Comparison of ENCODE assay signal across 9 cellular contexts in the genomic region with DNA sequence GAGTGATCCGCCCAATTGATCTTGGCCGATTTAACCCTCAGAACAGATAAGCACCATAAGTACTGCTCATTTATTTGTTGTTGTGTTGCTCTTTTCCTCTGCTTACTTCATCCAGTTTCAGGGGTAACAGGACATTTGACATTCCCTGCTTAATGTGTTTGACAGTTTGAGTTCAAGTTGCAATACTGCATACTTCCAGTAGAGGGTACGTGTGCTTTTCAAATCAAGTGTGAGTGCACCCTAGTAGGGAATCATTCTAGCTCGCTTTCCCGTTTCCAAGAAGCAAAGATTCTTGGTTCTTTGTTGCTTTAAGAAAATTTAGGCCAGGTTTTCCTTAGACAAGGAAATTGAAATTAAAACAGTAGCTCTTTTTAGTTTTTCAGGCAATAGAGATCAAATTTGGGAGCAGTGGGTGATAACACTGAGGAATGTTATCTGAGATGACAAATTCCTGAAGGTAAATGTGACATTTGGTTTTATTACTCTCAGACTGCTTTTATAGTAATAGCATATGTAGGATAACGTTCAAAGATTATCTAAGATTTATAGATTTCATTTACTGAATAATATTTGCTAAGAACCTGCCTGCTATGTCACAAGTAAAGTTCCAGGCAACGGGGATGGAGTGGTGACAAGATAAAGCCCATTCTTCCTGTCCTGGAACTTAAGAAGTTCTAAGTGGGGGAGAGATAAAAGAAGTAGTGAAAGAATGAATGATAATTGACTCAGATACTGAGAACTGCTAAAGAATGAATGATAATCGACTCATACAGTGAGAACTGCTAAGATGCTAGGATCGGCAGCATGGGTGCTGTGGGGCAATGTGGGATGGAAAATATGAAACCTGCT.
A peak's percentile ranks its signal among the peaks of the same experiment; 100 is the strongest.
DNase-seq lines count a peak whose midpoint lies in the region; ATAC-seq and TF ChIP-seq lines count a peak whose summit lies in the region.
"Had no signal": no experiment of that assay in that cellular context is flagged by ENCODE, and none has a peak within 500 bp of the region (broad histone marks: within the 10 kb centered on the region; RNA-seq: fewer than 3 reads in every experiment).

No MANE protein-coding gene starts in this region.

- no peaks in the 10 kb centered on the region for H3K9me3 Mint-ChIP-seq in activated naive CD8-positive, alpha-beta T cell treated with anti-CD3 and anti-CD28 coated beads for 36 hours
- H3K9me3 Mint-ChIP-seq: T-helper 1 cell treated with Interleukin-12 subunit alpha and Interleukin-12 subunit beta and Interleukin-4 antibody, amounts not matched to agents 30 μg/mL and 1 μg/mL, for 36 hours had no signal

- peak; percentile 85 for TF ChIP-seq CTCF in OCI-LY7 (conservative IDR thresholded peaks at IDR 0.05; ENCODE audit: low read length)

- no peaks in the 10 kb centered on the region for H3K4me1 Mint-ChIP-seq in activated naive CD8-positive, alpha-beta T cell treated with anti-CD3 and anti-CD28 coated beads for 36 hours

- intact Hi-C loops in OCI-LY7 (cut with micrococcal nuclease; ENCODE audit: unreplicated experiment), result no loop called here

- H3K9me3 ChIP-seq in OCI-LY7 (ENCODE audit: low read length), result no peaks in the 10 kb centered on the region

- no peak overlapping the region for H3K4me2 ChIP-seq in OCI-LY7 (ENCODE audit: low read length)

- H3K27ac Mint-ChIP-seq in activated naive CD8-positive, alpha-beta T cell treated with anti-CD3 and anti-CD28 coated beads for 36 hours, result no peak overlapping the region
- H3K27ac Mint-ChIP-seq: T-helper 1 cell treated with Interleukin-12 subunit alpha and Interleukin-12 subunit beta and Interleukin-4 antibody, amounts not matched to agents 30 μg/mL and 1 μg/mL, for 36 hours had no signal

- no peak overlapping the region for H3K4me3 ChIP-seq in OCI-LY7 (ENCODE audit: low read depth, low read length, poor library complexity, severe bottlenecking)

- DNase-seq in D341Med (ENCODE audit: low spot score) (peak; percentile 55), OCI-LY7 (ENCODE audit: low spot score) (peak; percentile 56), epidermal melanocyte (ENCODE audit: insufficient read length, low spot score) (peak; percentile 28), myocyte (ENCODE audit: low read depth) (peak; percentile 66)
- no peak for DNase-seq in activated naive CD8-positive, alpha-beta T cell treated with anti-CD3 and anti-CD28 coated beads for 36 hours

- peak; percentile 61 for ATAC-seq in GM19035 (IDR thresholded peaks at IDR 0.05; ENCODE audit: unreplicated experiment)
- ATAC-seq in HG03520 (IDR thresholded peaks at IDR 0.05; ENCODE audit: unreplicated experiment), result peak; percentile 74
- no peak for ATAC-seq in GM18520 (IDR thresholded peaks at IDR 0.05; ENCODE audit: unreplicated experiment)

- H4K20me1 ChIP-seq in OCI-LY7 (ENCODE audit: insufficient read depth, low read length), result 0 out of 2 replicates have a peak, but pooled peaks cover 4% of the 10 kb centered on the region

- H3K4me1 ChIP-seq in OCI-LY7 (ENCODE audit: insufficient read depth, low read length, poor library complexity, severe bottlenecking), result no peaks in the 10 kb centered on the region

- CTCF ChIA-PET in OCI-LY7 (lab: Charles Lee; ENCODE audit: unreplicated experiment), result interaction anchor here (0.7 to 1.2 kb wide), 2 partner anchors 93 to 468 kb away, joined by 3 read pairs; a partner anchor contains a TSS

- no peak overlapping the region for H2AFZ ChIP-seq in OCI-LY7 (ENCODE audit: low read length)

- H3K27ac ChIP-seq in OCI-LY7 (ENCODE audit: low read depth, low read length, poor library complexity, severe bottlenecking), result no peak overlapping the region

- BruUV-seq in OCI-LY7 (replicated peaks; lab: Mats Ljungman, UMichigan), result no TSS peak

- H3K79me2 ChIP-seq in OCI-LY7 (ENCODE audit: insufficient read depth, low read depth, low read length), result no peaks in the 10 kb centered on the region

- no peaks in the 10 kb centered on the region for H3K36me3 ChIP-seq in OCI-LY7 (ENCODE audit: insufficient read depth, low read length)

- H3K27me3 Mint-ChIP-seq in activated naive CD8-positive, alpha-beta T cell treated with anti-CD3 and anti-CD28 coated beads for 36 hours, result peaks cover 46% of the 10 kb centered on the region

- H3K9me2 ChIP-seq in OCI-LY7 (ENCODE audit: insufficient read depth, low read length), result no peaks in the 10 kb centered on the region

- no peaks in the 10 kb centered on the region for H3K36me3 Mint-ChIP-seq in activated naive CD8-positive, alpha-beta T cell treated with anti-CD3 and anti-CD28 coated beads for 36 hours

- POLR2A ChIA-PET in OCI-LY7 (lab: Charles Lee), result no interaction called here

- H3K4me3 Mint-ChIP-seq in activated naive CD8-positive, alpha-beta T cell treated with anti-CD3 and anti-CD28 coated beads for 36 hours, result no peak overlapping the region
- H3K4me3 Mint-ChIP-seq: T-helper 1 cell treated with Interleukin-12 subunit alpha and Interleukin-12 subunit beta and Interleukin-4 antibody, amounts not matched to agents 30 μg/mL and 1 μg/mL, for 36 hours had no signal
